9 cellular contexts compared by ENCODE assay signal in the genomic region with DNA sequence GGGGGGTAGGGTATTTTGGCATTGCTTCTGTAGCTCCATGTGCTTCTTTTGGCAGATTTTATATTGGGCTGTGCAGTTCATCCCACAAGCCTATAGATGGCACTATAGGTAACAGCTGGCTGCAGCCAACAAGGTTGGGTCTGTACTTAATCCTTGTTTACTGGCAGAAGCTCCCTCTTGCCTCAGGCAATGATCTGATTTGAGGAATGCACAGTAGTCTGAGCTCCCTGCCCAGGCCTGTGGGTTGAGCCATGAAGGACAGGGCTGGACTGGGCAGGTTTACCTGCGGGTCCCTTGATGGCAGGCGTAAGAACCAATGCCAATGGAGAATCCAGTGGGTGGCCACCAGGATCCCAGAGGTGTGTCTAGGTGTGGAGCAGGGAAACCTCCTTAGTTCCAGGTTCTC. TPM values are rescaled to one million over a fixed set of nuclear protein-coding genes. Genes with fewer than 3 reads are reported as not detected.
DNase-seq lines count a peak whose midpoint lies in the region; ATAC-seq and TF ChIP-seq lines count a peak whose summit lies in the region.
"Had no signal": no experiment of that assay in that cellular context is flagged by ENCODE, and none has a peak within 500 bp of the region (broad histone marks: within the 10 kb centered on the region; RNA-seq: fewer than 3 reads in every experiment).

No MANE protein-coding gene starts in this region.

- no peak overlapping the region for H3K27ac Mint-ChIP-seq in mesothelial cell of epicardium
- H3K27ac Mint-ChIP-seq: CD8-positive, alpha-beta memory T cell had no signal

- no peaks in the 10 kb centered on the region for H3K27me3 Mint-ChIP-seq in mesothelial cell of epicardium (ENCODE audit: low read depth)

- TF ChIP-seq CTCF in astrocyte of the cerebellum (IDR thresholded peaks at IDR 0.05; ENCODE audit: low read depth, low read length, missing control alignments) (peak; percentile 76), mesothelial cell of epicardium (IDR thresholded peaks at IDR 0.05; ENCODE audit: unreplicated experiment) (no peak)

- in situ Hi-C loops in astrocyte of the cerebellum (cut with HindIII; ENCODE audit: low sequenced_read_pairs) = loop anchor here (25.0 kb wide), 1 partner anchor 263 kb away; no protein-coding TSS in a partner anchor

- peaks cover 76% of the 10 kb centered on the region for H3K9me3 Mint-ChIP-seq in mesothelial cell of epicardium

- peak; percentile 60 for ATAC-seq in GM21786 (IDR thresholded peaks at IDR 0.05; ENCODE audit: unreplicated experiment)
- ATAC-seq in GM18502 (IDR thresholded peaks at IDR 0.05; ENCODE audit: poor library complexity, unreplicated experiment) = no peak

- no peaks in the 10 kb centered on the region for H3K4me1 Mint-ChIP-seq in mesothelial cell of epicardium
- H3K4me1 Mint-ChIP-seq: CD8-positive, alpha-beta memory T cell had no signal

- no peak overlapping the region for H3K4me3 ChIP-seq in astrocyte of the cerebellum (ENCODE audit: low read depth, low read length)

- H3K36me3 Mint-ChIP-seq in mesothelial cell of epicardium = no peaks in the 10 kb centered on the region

- peak; percentile 41 to 63 for DNase-seq in NCI-H2081 (lab: John Stamatoyannopoulos, UW)
- no peak for DNase-seq in NCI-H2081 treated with DMSO at 0.1 percent for 48 hours (lab: John Stamatoyannopoulos, UW)
- peak; percentile 58 for DNase-seq in NCI-H524 treated with DMSO at 0.1 percent for 48 hours (lab: John Stamatoyannopoulos, UW)
- DNase-seq in astrocyte of the cerebellum (ENCODE audit: low read depth) = peak; percentile 3
- DNase-seq in kidney tubule cell (ENCODE audit: low spot score) = peak; percentile 65
- DNase-seq in mesothelial cell of epicardium (ENCODE audit: low spot score in 2 of 2, unreplicated experiment in 2 of 2) = no peak

- no peak overlapping the region for H3K4me3 Mint-ChIP-seq in mesothelial cell of epicardium
- H3K4me3 Mint-ChIP-seq: CD8-positive, alpha-beta memory T cell had no signal

RNA-seq across cellular contexts. Expression of a gene that starts 11.7 kb away (rescaled TPM):
- total RNA-seq in mesothelial cell of epicardium = not detected in 3 replicates
- total RNA-seq: CD8-positive, alpha-beta memory T cell had no signal

RNA-seq across cellular contexts. Expression of a gene that starts 20.1 kb away (rescaled TPM):
- total RNA-seq in mesothelial cell of epicardium = not detected in 3 replicates
- total RNA-seq: CD8-positive, alpha-beta memory T cell had no signal

RNA-seq across cellular contexts. Expression of a gene that starts 21.2 kb away (rescaled TPM):
- not detected in 3 replicates for total RNA-seq in mesothelial cell of epicardium
- total RNA-seq: CD8-positive, alpha-beta memory T cell had no signal

RNA-seq across cellular contexts. Expression of a gene that starts 28.2 kb away (rescaled TPM):
- total RNA-seq in mesothelial cell of epicardium = not detected in 3 replicates
- total RNA-seq: CD8-positive, alpha-beta memory T cell had no signal

RNA-seq across cellular contexts. Expression of a gene that starts 54.0 kb away (rescaled TPM):
- total RNA-seq in mesothelial cell of epicardium = not detected in 3 replicates
- total RNA-seq: CD8-positive, alpha-beta memory T cell had no signal

Comparison
In these comparisons a context has a peak if more than half of its experiments do, and no peak if none do; other contexts are left out.
1. DNase-seq: peak in NCI-H2081 (2 of 2), NCI-H524 treated with DMSO at 0.1 percent for 48 hours (single experiment), astrocyte of the cerebellum (single experiment) and kidney tubule cell (single experiment); none in NCI-H2081 treated with DMSO at 0.1 percent for 48 hours (single experiment) and mesothelial cell of epicardium (0 of 2).